Comparison of ENCODE assay signal across 1 cellular context in genomic region chr5:14744296-14745187, GRCh38.
TF ChIP-seq lines count a peak whose summit lies in the region.

No MANE protein-coding gene starts in this region.

TF ChIP-seq in HepG2, 621 proteins besides CTCF, POLR2A, EP300 and RAD21 (continued from another document and continues in another):
- TF ChIP-seq TOE1 (CRISPR knock-in tag; IDR thresholded peaks at IDR 0.05) (no peak), ZNF629 (CRISPR knock-in tag; conservative IDR thresholded peaks at IDR 0.05) (no peak), SP140L (CRISPR knock-in tag; IDR thresholded peaks at IDR 0.05; ENCODE audit: borderline replicate concordance) (no peak), KMT2B (CRISPR knock-in tag; IDR thresholded peaks at IDR 0.05) (no peak), ZNF543 (CRISPR knock-in tag; IDR thresholded peaks at IDR 0.05) (no peak), SNRNP70 (IDR thresholded peaks at IDR 0.05; ENCODE audit: low read depth, low read length) (no peak), MZF1 (CRISPR knock-in tag; IDR thresholded peaks at IDR 0.05; ENCODE audit: borderline replicate concordance) (no peak), ZNF234 (CRISPR knock-in tag; conservative IDR thresholded peaks at IDR 0.05) (no peak), ZZZ3 (CRISPR knock-in tag; IDR thresholded peaks at IDR 0.05; ENCODE audit: borderline replicate concordance) (no peak; the same call in 1 of the 2 replicates), MED8 (CRISPR knock-in tag; IDR thresholded peaks at IDR 0.05; ENCODE audit: insufficient replicate concordance) (no peak), ZHX1 (CRISPR knock-in tag; IDR thresholded peaks at IDR 0.05; ENCODE audit: low read depth) (peak; percentile 26; the same call in 1 of the 2 replicates), THAP9 (CRISPR knock-in tag; IDR thresholded peaks at IDR 0.05; ENCODE audit: borderline replicate concordance) (no peak), NFIB (CRISPR knock-in tag; IDR thresholded peaks at IDR 0.05; ENCODE audit: borderline replicate concordance) (no peak), BHLHE40 (IDR thresholded peaks at IDR 0.05; ENCODE audit: low read length) (0 out of 2 replicates have a peak, but pooled peaks have one; percentile 10), BCL6 (CRISPR knock-in tag; IDR thresholded peaks at IDR 0.05) (peak; percentile 45; the same call in 1 of the 2 replicates), ZNF790 (CRISPR knock-in tag; IDR thresholded peaks at IDR 0.05; ENCODE audit: borderline replicate concordance) (no peak), ZHX2 (IDR thresholded peaks at IDR 0.05; ENCODE audit: low read depth) (no peak), ZHX2 (CRISPR knock-in tag; IDR thresholded peaks at IDR 0.05; ENCODE audit: borderline replicate concordance) (no peak), ATF6 (CRISPR knock-in tag; conservative IDR thresholded peaks at IDR 0.05) (no peak), PPARG (CRISPR knock-in tag; conservative IDR thresholded peaks at IDR 0.05) (no peak), ISL2 (CRISPR knock-in tag; IDR thresholded peaks at IDR 0.05) (no peak), ZNF605 (CRISPR knock-in tag; IDR thresholded peaks at IDR 0.05) (no peak), PCBP1 (IDR thresholded peaks at IDR 0.05; ENCODE audit: borderline replicate concordance, low read depth, low read length) (no peak), POLR2G (IDR thresholded peaks at IDR 0.05; ENCODE audit: low read depth, low read length) (no peak), ZNF354B (CRISPR knock-in tag; IDR thresholded peaks at IDR 0.05) (no peak), ZNF589 (CRISPR knock-in tag; conservative IDR thresholded peaks at IDR 0.05) (no peak), ZNF335 (CRISPR knock-in tag; IDR thresholded peaks at IDR 0.05) (no peak), ZNF264 (CRISPR knock-in tag; IDR thresholded peaks at IDR 0.05) (no peak), ZNF549 (CRISPR knock-in tag; IDR thresholded peaks at IDR 0.05) (no peak), ZBTB49 (CRISPR knock-in tag; IDR thresholded peaks at IDR 0.05; ENCODE audit: borderline replicate concordance) (no peak), ZNF691 (CRISPR knock-in tag; IDR thresholded peaks at IDR 0.05; ENCODE audit: borderline replicate concordance, low read depth) (peak; percentile 34; the same call in 1 of the 2 replicates), TBP (CRISPR knock-in tag; IDR thresholded peaks at IDR 0.05) (no peak), NFKB2 (CRISPR knock-in tag; IDR thresholded peaks at IDR 0.05; ENCODE audit: borderline replicate concordance) (no peak), NR2F1 (CRISPR knock-in tag; IDR thresholded peaks at IDR 0.05) (peak; percentile 18 to 62; a peak in 1 of 4 replicates), SP5 (CRISPR knock-in tag; IDR thresholded peaks at IDR 0.05; ENCODE audit: borderline replicate concordance, low read depth) (peak; percentile 54), DRAP1 (CRISPR knock-in tag; IDR thresholded peaks at IDR 0.05) (no peak), HNF1B (CRISPR knock-in tag; IDR thresholded peaks at IDR 0.05) (peak; percentile 46; the same call in 1 of the 2 replicates), ZNF713 (CRISPR knock-in tag; IDR thresholded peaks at IDR 0.05) (no peak), ZNF878 (CRISPR knock-in tag; IDR thresholded peaks at IDR 0.05) (no peak), ZNF766 (CRISPR knock-in tag; IDR thresholded peaks at IDR 0.05; ENCODE audit: borderline replicate concordance) (no peak), HDAC6 (IDR thresholded peaks at IDR 0.05; ENCODE audit: low read depth, low read length) (no peak), ZNF883 (CRISPR knock-in tag; IDR thresholded peaks at IDR 0.05; ENCODE audit: not compliant biosample characterization) (no peak), HMG20A (CRISPR knock-in tag; IDR thresholded peaks at IDR 0.05; ENCODE audit: borderline replicate concordance) (0 out of 2 replicates have a peak, but pooled peaks have one; percentile 25), ZNF782 (CRISPR knock-in tag; IDR thresholded peaks at IDR 0.05; ENCODE audit: borderline replicate concordance) (no peak), PHF8 (CRISPR knock-in tag; IDR thresholded peaks at IDR 0.05) (no peak), ZNF546 (CRISPR knock-in tag; conservative IDR thresholded peaks at IDR 0.05) (no peak), ZBTB25 (CRISPR knock-in tag; IDR thresholded peaks at IDR 0.05) (no peak)
